ENCODE assay signal across 22 cellular contexts in genomic region chr6:21694168-21694567, GRCh38.
DNase-seq lines count a peak whose midpoint lies in the region; ATAC-seq and TF ChIP-seq lines count a peak whose summit lies in the region.
"Had no signal": no experiment of that assay in that cellular context is flagged by ENCODE, and none has a peak within 500 bp of the region (broad histone marks: within the 10 kb centered on the region; RNA-seq: fewer than 3 reads in every experiment).

No MANE protein-coding gene starts in this region.

- no peaks in the 10 kb centered on the region for H3F3A ChIP-seq in PC-3 (ENCODE audit: low read length, unreplicated experiment)

- H3K4me1 ChIP-seq in HEK293 (ENCODE audit: control insufficient read depth, insufficient read depth, low read length) (no peaks in the 10 kb centered on the region), PC-3 (ENCODE audit: insufficient read depth, low read length) (no peaks in the 10 kb centered on the region), iPS-20b (ENCODE audit: insufficient read depth, low read length) (peaks cover 51% of the 10 kb centered on the region), gastroesophageal sphincter (no peaks in the 10 kb centered on the region), upper lobe of left lung (no peaks in the 10 kb centered on the region)
- H3K4me1 ChIP-seq: BLaER1 had no signal

- WGBS in gastroesophageal sphincter (ENCODE audit: low coverage in 1 of 2), 2 donors: 94 to 97% methylated on average over 2 of the region's 2 CpGs
- WGBS in upper lobe of left lung, 2 donors: 89 to 93% methylated on average over 2 of the region's 2 CpGs

- no peaks in the 10 kb centered on the region for H3K9me3 ChIP-seq in HEK293 (ENCODE audit: control insufficient read depth, insufficient read depth, low read depth, low read length)
- H3K9me3 ChIP-seq in PC-3 (ENCODE audit: low read length): no peaks in the 10 kb centered on the region
- H3K9me3 ChIP-seq in iPS-20b (ENCODE audit: insufficient read depth, low read depth, low read length): no peaks in the 10 kb centered on the region
- no peaks in the 10 kb centered on the region for H3K9me3 ChIP-seq in gastroesophageal sphincter
- no peaks in the 10 kb centered on the region for H3K9me3 ChIP-seq in upper lobe of left lung
- H3K9me3 ChIP-seq: BLaER1 had no signal

- peaks cover 40% of the 10 kb centered on the region for H3K36me3 Mint-ChIP-seq in type B pancreatic cell
- no peaks in the 10 kb centered on the region for H3K36me3 Mint-ChIP-seq in activated CD4-positive, alpha-beta T cell treated with anti-CD3 and anti-CD28 coated beads for 36 hours (ENCODE audit: low read depth)

- H3K27me3 ChIP-seq in PC-3 (ENCODE audit: low read length): no peaks in the 10 kb centered on the region
- H3K27me3 ChIP-seq in iPS-20b (ENCODE audit: insufficient read depth, low read length): no peaks in the 10 kb centered on the region
- H3K27me3 ChIP-seq in gastroesophageal sphincter: no peaks in the 10 kb centered on the region
- no peaks in the 10 kb centered on the region for H3K27me3 ChIP-seq in upper lobe of left lung
- H3K27me3 ChIP-seq: BLaER1 had no signal

- no peak overlapping the region for H3K9ac ChIP-seq in PC-3 (ENCODE audit: low read length)
- peak overlapping the region; percentile 13; the same call in 1 of the 2 replicates for H3K9ac ChIP-seq in iPS-20b (ENCODE audit: low read depth, low read length)
- H3K9ac ChIP-seq: BLaER1, KMS-11 had no signal

- H3K4me3 Mint-ChIP-seq in type B pancreatic cell: no peak overlapping the region
- no peak overlapping the region for H3K4me3 Mint-ChIP-seq in activated CD4-positive, alpha-beta T cell treated with anti-CD3 and anti-CD28 coated beads for 36 hours
- H3K4me3 Mint-ChIP-seq: CD4-positive, alpha-beta T cell; HFFc6 had no signal

- ATAC-seq in PC-3: peak; percentile 49; the same call in 1 of the 2 replicates
- no peak for ATAC-seq in activated CD4-positive, alpha-beta T cell treated with anti-CD3 and anti-CD28 coated beads for 36 hours
- no peak for ATAC-seq in gastroesophageal sphincter
- ATAC-seq in upper lobe of left lung (ENCODE audit: low FRiP score in 2 of 2): no peak

- H3K4me3 ChIP-seq in HEK293 (ENCODE audit: low read depth, low read length) (no peak overlapping the region), PC-3 (ENCODE audit: low read length) (no peak overlapping the region), iPS-20b (ENCODE audit: low read length) (no peak overlapping the region; the same call in 1 of the 2 replicates), gastroesophageal sphincter (no peak overlapping the region), upper lobe of left lung (no peak overlapping the region)
- H3K4me3 ChIP-seq: BLaER1, SK-N-MC had no signal

- peaks cover 6% of the 10 kb centered on the region for H3K9me3 Mint-ChIP-seq in type B pancreatic cell
- no peaks in the 10 kb centered on the region for H3K9me3 Mint-ChIP-seq in activated CD4-positive, alpha-beta T cell treated with anti-CD3 and anti-CD28 coated beads for 36 hours (ENCODE audit: low read depth)
- H3K9me3 Mint-ChIP-seq: CD4-positive, alpha-beta T cell; HFFc6 had no signal

- no peak for TF ChIP-seq EP300 in gastroesophageal sphincter (IDR thresholded peaks at IDR 0.05)
- no peak for TF ChIP-seq EP300 in upper lobe of left lung (IDR thresholded peaks at IDR 0.05)

- TF ChIP-seq CTCF in HEK293 (tag by site-specific recombination; IDR thresholded peaks at IDR 0.05): no peak
- no peak for TF ChIP-seq CTCF in PC-3 (conservative IDR thresholded peaks at IDR 0.05; ENCODE audit: low read depth, low read length)
- no peak for TF ChIP-seq CTCF in type B pancreatic cell (conservative IDR thresholded peaks at IDR 0.05)
- no peak for TF ChIP-seq CTCF in gastroesophageal sphincter (IDR thresholded peaks at IDR 0.05)
- no peak for TF ChIP-seq CTCF in upper lobe of left lung (IDR thresholded peaks at IDR 0.05)

- POLR2A ChIA-PET in HEK293 (lab: Yijun Ruan, JAX): no interaction called here
- POLR2A ChIA-PET in PC-3 (lab: Charles Lee; ENCODE audit: unreplicated experiment): no interaction called here
- POLR2A ChIA-PET in activated CD4-positive, alpha-beta T cell treated with anti-CD3 and anti-CD28 coated beads for 36 hours (lab: Charles Lee): no interaction called here

- DNase-seq in PC-3 (no peak), type B pancreatic cell (ENCODE audit: extremely low spot score, unreplicated experiment) (no peak), upper lobe of left lung (no peak)
- DNase-seq in activated CD4-positive, alpha-beta T cell treated with anti-CD3 and anti-CD28 coated beads for 36 hours: no peak
- DNase-seq: CD4-positive, alpha-beta T cell; COR-L47; DMS 273 treated with DMSO at 0.1 percent for 48 hours; HFFc6; IMR-90; NCI-H1417; NCI-H1694 treated with DMSO at 0.1 percent for 48 hours; NCI-H446; NCI-H526; RPMI8226; SHP77 had no signal

- H3K36me3 ChIP-seq in HEK293 (ENCODE audit: control insufficient read depth in 2 of 2, insufficient read depth in 1 of 2, low read length in 2 of 2) (no peaks in the 10 kb centered on the region), PC-3 (ENCODE audit: low read depth, low read length) (no peaks in the 10 kb centered on the region), iPS-20b (ENCODE audit: insufficient read depth, low read depth, low read length) (peaks cover 9% of the 10 kb centered on the region; the same call in 1 of the 2 replicates), gastroesophageal sphincter (no peaks in the 10 kb centered on the region), upper lobe of left lung (no peaks in the 10 kb centered on the region)
- H3K36me3 ChIP-seq: BLaER1 had no signal

- intact Hi-C loops in PC-3 (cut with micrococcal nuclease): no loop called here
- intact Hi-C loops in activated CD4-positive, alpha-beta T cell treated with anti-CD3 and anti-CD28 coated beads for 36 hours (cut with DNase I, micrococcal nuclease): no loop called here

- H3K27ac ChIP-seq in HEK293 (ENCODE audit: extremely low read depth, low read depth, low read length) (no peak overlapping the region), PC-3 (ENCODE audit: low read length) (no peak overlapping the region), iPS-20b (ENCODE audit: low read length) (peak overlapping the region; percentile 52), gastroesophageal sphincter (no peak overlapping the region), upper lobe of left lung (no peak overlapping the region)
- H3K27ac ChIP-seq: BLaER1, HL-60, KMS-11, SK-N-MC had no signal

- H3K4me2 ChIP-seq in PC-3 (ENCODE audit: low read length): no peak overlapping the region
- H3K4me2 ChIP-seq: BLaER1, KMS-11 had no signal

- H3K27ac Mint-ChIP-seq in type B pancreatic cell: peak overlapping the region; percentile 8
- no peak overlapping the region for H3K27ac Mint-ChIP-seq in activated CD4-positive, alpha-beta T cell treated with anti-CD3 and anti-CD28 coated beads for 36 hours
- H3K27ac Mint-ChIP-seq: CD4-positive, alpha-beta T cell; HFFc6 had no signal

- H4K20me1 ChIP-seq in PC-3 (ENCODE audit: low read length): no peaks in the 10 kb centered on the region
- H4K20me1 ChIP-seq: BLaER1 had no signal

- no peaks in the 10 kb centered on the region for H3K79me2 ChIP-seq in PC-3 (ENCODE audit: low read length)

- CTCF ChIA-PET in HEK293 (lab: Yijun Ruan, JAX): interaction anchor here (0.6 kb wide), 1 partner anchor 13 kb away, joined by 3 read pairs; no protein-coding TSS in a partner anchor
- CTCF ChIA-PET in PC-3 (lab: Charles Lee): interaction anchor here (0.5 kb wide), 1 partner anchor 386 kb away, joined by 3 read pairs; no protein-coding TSS in a partner anchor
- CTCF ChIA-PET in activated CD4-positive, alpha-beta T cell treated with anti-CD3 and anti-CD28 coated beads for 36 hours (lab: Charles Lee): no interaction called here

- H2AFZ ChIP-seq in PC-3 (ENCODE audit: low read length): no peak overlapping the region

- no TSS peak for BruUV-seq in PC-3 (replicated peaks; lab: Mats Ljungman, UMichigan)

- H3K27me3 Mint-ChIP-seq in type B pancreatic cell: no peaks in the 10 kb centered on the region
- H3K27me3 Mint-ChIP-seq in activated CD4-positive, alpha-beta T cell treated with anti-CD3 and anti-CD28 coated beads for 36 hours: no peaks in the 10 kb centered on the region
- H3K27me3 Mint-ChIP-seq: CD4-positive, alpha-beta T cell had no signal

- no peak for TF ChIP-seq POLR2A in gastroesophageal sphincter (IDR thresholded peaks at IDR 0.05)
- TF ChIP-seq POLR2A in upper lobe of left lung (IDR thresholded peaks at IDR 0.05): no peak

- no peaks in the 10 kb centered on the region for H3K9me2 ChIP-seq in PC-3 (replicated peaks; ENCODE audit: low read length)

- peaks cover 17% of the 10 kb centered on the region for H3K4me1 Mint-ChIP-seq in type B pancreatic cell (ENCODE audit: unreplicated experiment)
- no peaks in the 10 kb centered on the region for H3K4me1 Mint-ChIP-seq in activated CD4-positive, alpha-beta T cell treated with anti-CD3 and anti-CD28 coated beads for 36 hours

TF ChIP-seq in HEK293, 187 proteins besides CTCF, POLR2A, EP300 and RAD21 (continues in another document):
- peak; percentile 17; the same call in 1 of the 2 replicates for TF ChIP-seq ZNF341 (tag by site-specific recombination; IDR thresholded peaks at IDR 0.05; ENCODE audit: low read depth)
- TF ChIP-seq, protein P1, sequence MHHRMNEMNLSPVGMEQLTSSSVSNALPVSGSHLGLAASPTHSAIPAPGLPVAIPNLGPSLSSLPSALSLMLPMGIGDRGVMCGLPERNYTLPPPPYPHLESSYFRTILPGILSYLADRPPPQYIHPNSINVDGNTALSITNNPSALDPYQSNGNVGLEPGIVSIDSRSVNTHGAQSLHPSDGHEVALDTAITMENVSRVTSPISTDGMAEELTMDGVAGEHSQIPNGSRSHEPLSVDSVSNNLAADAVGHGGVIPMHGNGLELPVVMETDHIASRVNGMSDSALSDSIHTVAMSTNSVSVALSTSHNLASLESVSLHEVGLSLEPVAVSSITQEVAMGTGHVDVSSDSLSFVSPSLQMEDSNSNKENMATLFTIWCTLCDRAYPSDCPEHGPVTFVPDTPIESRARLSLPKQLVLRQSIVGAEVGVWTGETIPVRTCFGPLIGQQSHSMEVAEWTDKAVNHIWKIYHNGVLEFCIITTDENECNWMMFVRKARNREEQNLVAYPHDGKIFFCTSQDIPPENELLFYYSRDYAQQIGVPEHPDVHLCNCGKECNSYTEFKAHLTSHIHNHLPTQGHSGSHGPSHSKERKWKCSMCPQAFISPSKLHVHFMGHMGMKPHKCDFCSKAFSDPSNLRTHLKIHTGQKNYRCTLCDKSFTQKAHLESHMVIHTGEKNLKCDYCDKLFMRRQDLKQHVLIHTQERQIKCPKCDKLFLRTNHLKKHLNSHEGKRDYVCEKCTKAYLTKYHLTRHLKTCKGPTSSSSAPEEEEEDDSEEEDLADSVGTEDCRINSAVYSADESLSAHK (tag by site-specific recombination; IDR thresholded peaks at IDR 0.05): 0 out of 2 replicates have a peak, but pooled peaks have one; percentile 15
- TF ChIP-seq WT1 (tag by site-specific recombination; IDR thresholded peaks at IDR 0.05): no peak
